In genomic region chr12:112518336-112518735, GRCh38 we compare ENCODE assay signal across 22 cellular contexts.
"Had no signal": no experiment of that assay in that cellular context is flagged by ENCODE, and none has a peak within 500 bp of the region (broad histone marks: within the 10 kb centered on the region; RNA-seq: fewer than 3 reads in every experiment).

No MANE protein-coding gene starts in this region.

- DNase-seq: activated B cell treated with CpG ODN at 0.5 μM for 24 hours; activated CD4-positive, alpha-beta T cell treated with anti-CD3 and anti-CD28 coated beads for 48 hours; activated CD4-positive, alpha-beta T cell treated with anti-CD3 and anti-CD28 coated beads, Interleukin-2, amount 50 U/mL, for 1 hour; activated CD4-positive, alpha-beta T cell treated with anti-CD3 and anti-CD28 coated beads, Interleukin-2, amount 50 U/mL, for 48 hours; activated CD8-positive, alpha-beta memory T cell treated with anti-CD3 and anti-CD28 coated beads for 24 hours; activated CD8-positive, alpha-beta T cell treated with anti-CD3 and anti-CD28 coated beads for 36 hours; activated effector memory CD4-positive, alpha-beta T cell treated with Interleukin-2 at 50 U/mL for 16 hours; activated gamma-delta T cell treated with Interleukin-2 at 50 U/mL for 16 hours; activated naive CD4-positive, alpha-beta T cell treated with anti-CD3 and anti-CD28 coated beads, Interleukin-2, amount 50 U/mL, for 16 hours; activated naive CD4-positive, alpha-beta T cell treated with Interleukin-2 at 50 U/mL for 16 hours; activated T-cell treated with anti-CD3 and anti-CD28 coated beads, Interleukin-2, amount 50 U/mL, for 4 hours; amniotic stem cell; brain microvascular endothelial cell; cortex of kidney; effector CD8-positive, alpha-beta T cell; foreskin fibroblast; gastrocnemius medialis; T-helper 1 cell; T-helper 17 cell; T1000; WERI-Rb-1 had no signal

- H3K4me3 ChIP-seq: gastrocnemius medialis had no signal

- FAIRE-seq: astrocyte had no signal

- H3K27ac ChIP-seq: brain microvascular endothelial cell, gastrocnemius medialis, WERI-Rb-1 had no signal

- H3K27me3 ChIP-seq: brain microvascular endothelial cell, gastrocnemius medialis had no signal

- H3K4me1 ChIP-seq: gastrocnemius medialis had no signal

- H3K36me3 ChIP-seq: brain microvascular endothelial cell, gastrocnemius medialis, WERI-Rb-1 had no signal

- H3K9me3 ChIP-seq: gastrocnemius medialis had no signal
